Comparison of ENCODE assay signal across 33 cellular contexts in the genomic region with DNA sequence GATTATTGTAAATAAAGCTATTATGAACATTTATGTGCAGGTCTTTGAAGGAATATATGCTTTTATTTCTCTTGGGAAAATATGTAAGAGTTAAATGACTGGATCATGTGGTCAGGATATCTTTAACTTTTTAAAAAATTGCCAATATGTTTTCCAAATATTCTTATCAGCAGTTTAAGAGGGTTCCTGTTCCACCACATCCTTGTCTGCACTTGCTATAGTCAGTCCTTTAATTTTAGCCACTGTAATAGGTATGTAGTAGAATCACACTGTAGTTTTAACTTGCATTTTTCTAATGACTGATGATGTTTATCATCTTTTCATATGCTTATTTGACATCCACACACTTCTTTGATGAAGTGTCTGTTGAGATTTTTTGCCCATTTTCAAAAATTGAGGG.
"Had no signal": no experiment of that assay in that cellular context is flagged by ENCODE, and none has a peak within 500 bp of the region (broad histone marks: within the 10 kb centered on the region; RNA-seq: fewer than 3 reads in every experiment).

No MANE protein-coding gene starts in this region.

- H3K4me1 ChIP-seq: adrenal gland, ascending aorta, body of pancreas, breast epithelium had no signal

- DNase-seq: activated effector memory CD4-positive, alpha-beta T cell treated with anti-CD3 and anti-CD28 coated beads, Interleukin-2, amount 50 U/mL, for 16 hours; activated effector memory CD4-positive, alpha-beta T cell treated with Interleukin-2 at 50 U/mL for 16 hours; activated gamma-delta T cell; activated gamma-delta T cell treated with Interleukin-2 at 50 U/mL for 16 hours; activated naive CD4-positive, alpha-beta T cell; activated naive CD4-positive, alpha-beta T cell treated with anti-CD3 and anti-CD28 coated beads for 36 hours; activated naive CD4-positive, alpha-beta T cell treated with anti-CD3 and anti-CD28 coated beads, Interleukin-2, amount 10 ng/mL, durations not matched to agents 7 days and 5 days; activated naive CD4-positive, alpha-beta T cell treated with anti-CD3 and anti-CD28 coated beads, Interleukin-2, amount 50 U/mL, for 16 hours; activated naive CD4-positive, alpha-beta T cell treated with Interleukin-2 at 50 U/mL for 16 hours; activated naive CD8-positive, alpha-beta T cell treated with anti-CD3 and anti-CD28 coated beads for 36 hours; activated naive CD8-positive, alpha-beta T cell treated with anti-CD3 and anti-CD28 coated beads, Interleukin-2, amount 10 ng/mL, durations not matched to agents 7 days and 5 days; activated naive CD8-positive, alpha-beta T cell treated with anti-CD3 and anti-CD28 coated beads, Interleukin-2, amount 50 U/mL, for 24 hours; activated T-cell treated with anti-CD3 and anti-CD28 coated beads, Interleukin-2, amount 50 U/mL, for 24 hours; activated T-cell treated with anti-CD3 and anti-CD28 coated beads, Interleukin-2, amount 50 U/mL, for 4 hours; activated T-cell treated with anti-CD3 and anti-CD28 coated beads, Interleukin-2, amount 50 U/mL, for 48 hours; activated T-cell treated with anti-CD3 and anti-CD28 coated beads, Interleukin-2, amount 50 U/mL, for 72 hours; adrenal gland; amniotic stem cell; amygdala; anterior cingulate cortex; aorta; body of pancreas; brain microvascular endothelial cell; caudate nucleus; central memory CD4-positive, alpha-beta T cell; cerebellar nuclear complex had no signal

- ATAC-seq: activated naive CD4-positive, alpha-beta T cell treated with anti-CD3 and anti-CD28 coated beads, Interleukin-2, amount 50 U/mL, for 72 hours; activated naive CD8-positive, alpha-beta T cell treated with anti-CD3 and anti-CD28 coated beads, Interleukin-2, amount 50 U/mL, for 24 hours; activated T-cell treated with anti-CD3 and anti-CD28 coated beads, Interleukin-2, amount 50 U/mL, for 4 hours; activated T-cell treated with anti-CD3 and anti-CD28 coated beads, Interleukin-2, amount 50 U/mL, for 72 hours; activated T-helper 17 cell treated with anti-CD3 and anti-CD28 coated beads, Interleukin-2, amount 50 U/mL, for 72 hours; body of pancreas had no signal

- H3K27me3 ChIP-seq: adrenal gland, ascending aorta, body of pancreas, brain microvascular endothelial cell, breast epithelium, cardiac muscle cell had no signal

- FAIRE-seq: astrocyte, bronchial epithelial cell had no signal

- H3K9me3 ChIP-seq: adrenal gland, ascending aorta, body of pancreas, breast epithelium had no signal

- H3K36me3 ChIP-seq: adrenal gland, ascending aorta, brain microvascular endothelial cell, breast epithelium, cardiac muscle cell had no signal

- H3K4me3 ChIP-seq: adrenal gland, ascending aorta, body of pancreas, breast epithelium, cardiac muscle cell had no signal

- H3K27ac ChIP-seq: adrenal gland, ascending aorta, body of pancreas, brain microvascular endothelial cell, breast epithelium, cardiac muscle cell had no signal
